8 cellular contexts compared by ENCODE assay signal in genomic region chr5:139543423-139543991, GRCh38. TPM values are rescaled to one million over a fixed set of nuclear protein-coding genes. Genes with fewer than 3 reads are reported as not detected.
A peak's percentile ranks its signal among the peaks of the same experiment; 100 is the strongest.
DNase-seq lines count a peak whose midpoint lies in the region; ATAC-seq and TF ChIP-seq lines count a peak whose summit lies in the region.

No MANE protein-coding gene starts in this region.

- DNase-seq in activated gamma-delta T cell treated with Interleukin-2 at 50 U/mL for 16 hours, result peak; percentile 42
- DNase-seq in activated gamma-delta T cell (lab: John Stamatoyannopoulos, UW), result no peak
- peak; percentile 8 for DNase-seq in T-helper 22 cell (ENCODE audit: low read depth)
- DNase-seq in caudate nucleus (lab: John Stamatoyannopoulos, UW), result peak in 55 of 61 donors; percentile 2 to 67 (median 34)
- peak; percentile 77 to 83 for DNase-seq in left colon
- DNase-seq in stimulated activated CD4-positive, alpha-beta T cell treated with anti-CD3 and anti-CD28 coated beads, Interleukin-4, amount 100 ng/mL, for 48 hours (ENCODE audit: low read depth in 2 of 2), result peak; percentile 17 to 38
- DNase-seq in PC-9, result no peak

- no peaks in the 10 kb centered on the region for H3K79me2 ChIP-seq in PC-9 (ENCODE audit: low read depth)

- H3K27ac ChIP-seq in caudate nucleus (ENCODE audit: low read depth, low read length) (no peak overlapping the region), PC-9 (no peak overlapping the region)

- no peak for TF ChIP-seq CTCF in PC-9 (conservative IDR thresholded peaks at IDR 0.05)

- no peaks in the 10 kb centered on the region for H3K4me1 ChIP-seq in PC-9 (replicated peaks; ENCODE audit: insufficient read depth)

- H4K20me1 ChIP-seq in PC-9 (ENCODE audit: insufficient read depth), result no peaks in the 10 kb centered on the region

- ATAC-seq in HG03103 (IDR thresholded peaks at IDR 0.05; ENCODE audit: low read depth, unreplicated experiment) (peak; percentile 89), left colon (peak; percentile 98)

- POLR2A ChIA-PET in PC-9 (lab: Charles Lee; ENCODE audit: unreplicated experiment), result no interaction called here

- H3K4me2 ChIP-seq in PC-9, result no peak overlapping the region

- H3K9me3 ChIP-seq in PC-9 (ENCODE audit: insufficient read depth, low read depth), result no peaks in the 10 kb centered on the region

- H3K27me3 ChIP-seq in PC-9 (ENCODE audit: insufficient read depth, low read depth), result no peaks in the 10 kb centered on the region

- H3K9me2 ChIP-seq in PC-9 (ENCODE audit: insufficient read depth), result no peaks in the 10 kb centered on the region

- H2AFZ ChIP-seq in PC-9, result no peak overlapping the region

- CTCF ChIA-PET in PC-9 (lab: Charles Lee), result no interaction called here

- H3F3A ChIP-seq in PC-9 (ENCODE audit: insufficient read depth, low read depth), result no peaks in the 10 kb centered on the region; the same call in 1 of the 2 replicates

- H3K36me3 ChIP-seq in PC-9 (ENCODE audit: low read depth), result no peaks in the 10 kb centered on the region

- no TSS peak for BruUV-seq in PC-9 (replicated peaks; lab: Mats Ljungman, UMichigan)

- H3K4me3 ChIP-seq in PC-9, result no peak overlapping the region

- intact Hi-C loops in left colon (cut with DNase I, micrococcal nuclease) (no loop called here), PC-9 (cut with micrococcal nuclease; ENCODE audit: unreplicated experiment) (no loop called here)

RNA-seq across cellular contexts. Expression of gene UBE2D2, which starts 17.6 kb away (rescaled TPM):
- total RNA-seq in left colon, result 100 to 1,000 TPM; 139 to 152 TPM
- 86.2 and 115 TPM in 2 replicates for total RNA-seq in PC-9 (2021)

Comparison
In these comparisons a context has a peak if more than half of its experiments do, and no peak if none do; other contexts are left out.
1. DNase-seq: peak in activated gamma-delta T cell treated with Interleukin-2 at 50 U/mL for 16 hours (single experiment), T-helper 22 cell (single experiment), caudate nucleus (55 of 61), left colon (2 of 2) and stimulated activated CD4-positive, alpha-beta T cell treated with anti-CD3 and anti-CD28 coated beads, Interleukin-4, amount 100 ng/mL, for 48 hours (2 of 2); none in activated gamma-delta T cell (single experiment) and PC-9 (0 of 2).